17 cellular contexts compared by ENCODE assay signal in the genomic region with DNA sequence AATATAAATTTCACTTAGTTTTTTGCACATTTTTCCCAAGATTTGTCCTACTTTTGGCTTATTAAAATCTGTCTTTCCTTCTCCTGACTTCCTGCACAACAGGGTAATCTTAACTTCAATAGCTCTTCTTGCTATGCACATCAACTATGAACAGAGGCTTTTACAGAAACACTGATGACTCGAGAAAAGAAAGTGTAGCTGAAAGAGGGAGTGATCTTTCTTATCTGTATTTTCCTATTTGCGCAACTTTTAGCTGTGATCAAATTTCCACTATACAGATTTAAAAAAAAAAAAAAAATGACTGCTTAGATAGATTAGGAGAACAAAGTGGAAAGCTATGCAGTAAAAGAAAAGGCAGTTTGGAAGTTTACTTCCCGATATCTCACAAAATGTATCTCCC.
DNase-seq lines count a peak whose midpoint lies in the region; ATAC-seq, FAIRE-seq and TF ChIP-seq lines count a peak whose summit lies in the region.
"Had no signal": no experiment of that assay in that cellular context is flagged by ENCODE, and none has a peak within 500 bp of the region (broad histone marks: within the 10 kb centered on the region; RNA-seq: fewer than 3 reads in every experiment).

No MANE protein-coding gene starts in this region.

- H3K9me3 Mint-ChIP-seq in astrocyte (ENCODE audit: unreplicated experiment), result no peaks in the 10 kb centered on the region
- H3K9me3 Mint-ChIP-seq in activated naive CD4-positive, alpha-beta T cell treated with anti-CD3 and anti-CD28 coated beads, Interleukin-2, amount 50 U/mL, for 72 hours, result peaks cover 0 to 7% of the 10 kb centered on the region in 2 donors
- H3K9me3 Mint-ChIP-seq: CD8-positive, alpha-beta T cell had no signal

- no peak overlapping the region for H3K9ac ChIP-seq in astrocyte (ENCODE audit: low read length)

- H3K9me3 ChIP-seq in astrocyte (ENCODE audit: insufficient read depth, low read depth, low read length), result no peaks in the 10 kb centered on the region
- H3K9me3 ChIP-seq: A549, HAP-1 had no signal

- H3K79me2 ChIP-seq in astrocyte (ENCODE audit: insufficient read depth, low read length), result no peaks in the 10 kb centered on the region

- ATAC-seq in HG03520 (IDR thresholded peaks at IDR 0.05; ENCODE audit: unreplicated experiment), result no peak
- no peak for ATAC-seq in activated naive CD4-positive, alpha-beta T cell treated with anti-CD3 and anti-CD28 coated beads, Interleukin-2, amount 50 U/mL, for 72 hours
- ATAC-seq: A549; CD8-positive, alpha-beta T cell had no signal

- no peak overlapping the region for H3K27ac Mint-ChIP-seq in astrocyte (ENCODE audit: unreplicated experiment)
- H3K27ac Mint-ChIP-seq in activated naive CD4-positive, alpha-beta T cell treated with anti-CD3 and anti-CD28 coated beads, Interleukin-2, amount 50 U/mL, for 72 hours, result no peak overlapping the region
- H3K27ac Mint-ChIP-seq: CD14-positive monocyte; CD8-positive, alpha-beta T cell; HFFc6 had no signal

- H3K36me3 Mint-ChIP-seq in astrocyte (ENCODE audit: low read depth, unreplicated experiment), result no peaks in the 10 kb centered on the region
- H3K36me3 Mint-ChIP-seq in activated naive CD4-positive, alpha-beta T cell treated with anti-CD3 and anti-CD28 coated beads, Interleukin-2, amount 50 U/mL, for 72 hours, result no peaks in the 10 kb centered on the region
- H3K36me3 Mint-ChIP-seq: CD14-positive monocyte; CD8-positive, alpha-beta T cell had no signal

- H3K4me1 ChIP-seq in astrocyte (ENCODE audit: insufficient read depth, low read length), result no peaks in the 10 kb centered on the region
- H3K4me1 ChIP-seq: A549, HAP-1 had no signal

- H3K4me1 Mint-ChIP-seq in astrocyte (ENCODE audit: low read depth, unreplicated experiment), result peaks cover 6% of the 10 kb centered on the region
- H3K4me1 Mint-ChIP-seq: CD14-positive monocyte had no signal

- no peak overlapping the region for H2AFZ ChIP-seq in astrocyte (ENCODE audit: low read depth, low read length)

- no peaks in the 10 kb centered on the region for H3K36me3 ChIP-seq in astrocyte (ENCODE audit: insufficient read depth, low read length)
- H3K36me3 ChIP-seq: HAP-1 had no signal

- DNase-seq in OCI-M1 (lab: John Stamatoyannopoulos, UW) (peak; percentile 73), astrocyte (ENCODE audit: low read depth) (peak; percentile 26), iris pigment epithelial cell (ENCODE audit: low read depth) (peak; percentile 66), cerebellar cortex (ENCODE audit: low spot score) (no peak)
- no peak for DNase-seq in activated naive CD4-positive, alpha-beta T cell treated with anti-CD3 and anti-CD28 coated beads, Interleukin-2, amount 50 U/mL, for 72 hours (ENCODE audit: low spot score in 2 of 2)
- DNase-seq: CD8-positive, alpha-beta T cell; DND-41; GDM1; HFFc6 had no signal

- H3K27me3 Mint-ChIP-seq in astrocyte (ENCODE audit: low read depth, unreplicated experiment), result no peaks in the 10 kb centered on the region

- no peak overlapping the region for H3K4me3 ChIP-seq in astrocyte (ENCODE audit: insufficient read depth, low read depth, low read length)
- H3K4me3 ChIP-seq: A549, HAP-1 had no signal

- no peaks in the 10 kb centered on the region for H3K27me3 ChIP-seq in astrocyte (ENCODE audit: insufficient read depth, low read length)

- H3K4me2 ChIP-seq in astrocyte (ENCODE audit: low read length), result no peak overlapping the region
- H3K4me2 ChIP-seq: A549 had no signal

- H4K20me1 ChIP-seq in astrocyte (ENCODE audit: insufficient read depth, low read length), result no peaks in the 10 kb centered on the region

- H3K4me3 Mint-ChIP-seq in astrocyte (ENCODE audit: unreplicated experiment), result no peak overlapping the region
- H3K4me3 Mint-ChIP-seq: CD14-positive monocyte; CD8-positive, alpha-beta T cell; HFFc6 had no signal

- FAIRE-seq in astrocyte (lab: Jason Lieb, UNC), result no peak
- FAIRE-seq: A549, D721Med, GM19239, H1 had no signal

- no peak for TF ChIP-seq CTCF in astrocyte (IDR thresholded peaks at IDR 0.05; ENCODE audit: insufficient read depth, low read depth, low read length)

- no peak overlapping the region for H3K27ac ChIP-seq in astrocyte (ENCODE audit: low read depth, low read length)
- H3K27ac ChIP-seq: A549, HL-60 had no signal

Comparison
In these comparisons a context has a peak if more than half of its experiments do, and no peak if none do; other contexts are left out.
1. DNase-seq: peak in OCI-M1 (single experiment), astrocyte (single experiment) and iris pigment epithelial cell (single experiment); none in cerebellar cortex (single experiment) and activated naive CD4-positive, alpha-beta T cell treated with anti-CD3 and anti-CD28 coated beads, Interleukin-2, amount 50 U/mL, for 72 hours (0 of 2).